In the genomic region with DNA sequence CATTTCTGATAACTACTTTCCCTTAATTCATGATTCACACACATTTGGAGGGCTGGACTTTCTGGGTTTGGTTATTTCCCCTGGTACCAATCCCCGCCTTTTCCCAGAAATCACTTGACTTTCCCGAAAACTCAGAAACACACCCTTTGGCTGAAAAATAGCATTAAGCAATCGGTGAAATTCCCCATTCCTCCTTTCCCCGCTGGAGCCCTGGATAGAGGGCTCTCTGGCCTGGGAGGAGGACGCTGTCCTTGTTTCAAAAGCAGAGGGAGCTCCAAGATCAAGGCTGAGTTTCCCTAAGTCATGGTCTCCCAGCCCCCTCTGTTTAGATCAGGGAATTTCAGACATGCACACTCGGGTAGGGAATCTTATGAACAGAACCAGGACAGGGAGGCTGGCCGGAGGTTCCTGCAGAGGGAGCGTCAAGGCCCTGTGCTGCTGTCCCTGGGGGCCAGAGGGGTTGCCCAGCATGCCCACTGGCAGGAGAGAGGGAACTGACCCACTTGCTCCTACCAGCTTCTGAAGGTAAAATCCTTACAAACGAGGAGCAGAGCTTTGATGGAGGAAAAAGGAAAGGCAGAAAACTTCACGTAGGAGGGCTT, we compare ENCODE assay signal across 1 cellular context.
A peak's percentile ranks its signal among the peaks of the same experiment; 100 is the strongest.
TF ChIP-seq lines count a peak whose summit lies in the region.

C1S (plus strand) TSS at position 366 of the 602 bp plus-strand sequence. CDS start 1,195 bp downstream, outside the sequence.

TF ChIP-seq in H1, 55 proteins besides CTCF, POLR2A, EP300 and RAD21 (continued from another document):
- TF ChIP-seq BCL11A (IDR thresholded peaks at IDR 0.05; ENCODE audit: low read depth in 2 of 2, low read length in 2 of 2) = no peak
- TF ChIP-seq USF2 (IDR thresholded peaks at IDR 0.05; ENCODE audit: low read length) = no peak
- TF ChIP-seq NANOG (IDR thresholded peaks at IDR 0.05; ENCODE audit: insufficient read depth, low read depth, low read length, poor library complexity, severe bottlenecking) = no peak
- peak; percentile 66 for TF ChIP-seq CEBPB (IDR thresholded peaks at IDR 0.05; ENCODE audit: low read depth, low read length)
- TF ChIP-seq CBX5 (IDR thresholded peaks at IDR 0.05; ENCODE audit: low read depth, low read length) = no peak
- TF ChIP-seq TBP (IDR thresholded peaks at IDR 0.05; ENCODE audit: low read depth, low read length) = no peak
- peak; percentile 39; the same call in 1 of the 2 replicates for TF ChIP-seq TAF1 (IDR thresholded peaks at IDR 0.05; ENCODE audit: low read depth, low read length)
- TF ChIP-seq, protein P1, sequence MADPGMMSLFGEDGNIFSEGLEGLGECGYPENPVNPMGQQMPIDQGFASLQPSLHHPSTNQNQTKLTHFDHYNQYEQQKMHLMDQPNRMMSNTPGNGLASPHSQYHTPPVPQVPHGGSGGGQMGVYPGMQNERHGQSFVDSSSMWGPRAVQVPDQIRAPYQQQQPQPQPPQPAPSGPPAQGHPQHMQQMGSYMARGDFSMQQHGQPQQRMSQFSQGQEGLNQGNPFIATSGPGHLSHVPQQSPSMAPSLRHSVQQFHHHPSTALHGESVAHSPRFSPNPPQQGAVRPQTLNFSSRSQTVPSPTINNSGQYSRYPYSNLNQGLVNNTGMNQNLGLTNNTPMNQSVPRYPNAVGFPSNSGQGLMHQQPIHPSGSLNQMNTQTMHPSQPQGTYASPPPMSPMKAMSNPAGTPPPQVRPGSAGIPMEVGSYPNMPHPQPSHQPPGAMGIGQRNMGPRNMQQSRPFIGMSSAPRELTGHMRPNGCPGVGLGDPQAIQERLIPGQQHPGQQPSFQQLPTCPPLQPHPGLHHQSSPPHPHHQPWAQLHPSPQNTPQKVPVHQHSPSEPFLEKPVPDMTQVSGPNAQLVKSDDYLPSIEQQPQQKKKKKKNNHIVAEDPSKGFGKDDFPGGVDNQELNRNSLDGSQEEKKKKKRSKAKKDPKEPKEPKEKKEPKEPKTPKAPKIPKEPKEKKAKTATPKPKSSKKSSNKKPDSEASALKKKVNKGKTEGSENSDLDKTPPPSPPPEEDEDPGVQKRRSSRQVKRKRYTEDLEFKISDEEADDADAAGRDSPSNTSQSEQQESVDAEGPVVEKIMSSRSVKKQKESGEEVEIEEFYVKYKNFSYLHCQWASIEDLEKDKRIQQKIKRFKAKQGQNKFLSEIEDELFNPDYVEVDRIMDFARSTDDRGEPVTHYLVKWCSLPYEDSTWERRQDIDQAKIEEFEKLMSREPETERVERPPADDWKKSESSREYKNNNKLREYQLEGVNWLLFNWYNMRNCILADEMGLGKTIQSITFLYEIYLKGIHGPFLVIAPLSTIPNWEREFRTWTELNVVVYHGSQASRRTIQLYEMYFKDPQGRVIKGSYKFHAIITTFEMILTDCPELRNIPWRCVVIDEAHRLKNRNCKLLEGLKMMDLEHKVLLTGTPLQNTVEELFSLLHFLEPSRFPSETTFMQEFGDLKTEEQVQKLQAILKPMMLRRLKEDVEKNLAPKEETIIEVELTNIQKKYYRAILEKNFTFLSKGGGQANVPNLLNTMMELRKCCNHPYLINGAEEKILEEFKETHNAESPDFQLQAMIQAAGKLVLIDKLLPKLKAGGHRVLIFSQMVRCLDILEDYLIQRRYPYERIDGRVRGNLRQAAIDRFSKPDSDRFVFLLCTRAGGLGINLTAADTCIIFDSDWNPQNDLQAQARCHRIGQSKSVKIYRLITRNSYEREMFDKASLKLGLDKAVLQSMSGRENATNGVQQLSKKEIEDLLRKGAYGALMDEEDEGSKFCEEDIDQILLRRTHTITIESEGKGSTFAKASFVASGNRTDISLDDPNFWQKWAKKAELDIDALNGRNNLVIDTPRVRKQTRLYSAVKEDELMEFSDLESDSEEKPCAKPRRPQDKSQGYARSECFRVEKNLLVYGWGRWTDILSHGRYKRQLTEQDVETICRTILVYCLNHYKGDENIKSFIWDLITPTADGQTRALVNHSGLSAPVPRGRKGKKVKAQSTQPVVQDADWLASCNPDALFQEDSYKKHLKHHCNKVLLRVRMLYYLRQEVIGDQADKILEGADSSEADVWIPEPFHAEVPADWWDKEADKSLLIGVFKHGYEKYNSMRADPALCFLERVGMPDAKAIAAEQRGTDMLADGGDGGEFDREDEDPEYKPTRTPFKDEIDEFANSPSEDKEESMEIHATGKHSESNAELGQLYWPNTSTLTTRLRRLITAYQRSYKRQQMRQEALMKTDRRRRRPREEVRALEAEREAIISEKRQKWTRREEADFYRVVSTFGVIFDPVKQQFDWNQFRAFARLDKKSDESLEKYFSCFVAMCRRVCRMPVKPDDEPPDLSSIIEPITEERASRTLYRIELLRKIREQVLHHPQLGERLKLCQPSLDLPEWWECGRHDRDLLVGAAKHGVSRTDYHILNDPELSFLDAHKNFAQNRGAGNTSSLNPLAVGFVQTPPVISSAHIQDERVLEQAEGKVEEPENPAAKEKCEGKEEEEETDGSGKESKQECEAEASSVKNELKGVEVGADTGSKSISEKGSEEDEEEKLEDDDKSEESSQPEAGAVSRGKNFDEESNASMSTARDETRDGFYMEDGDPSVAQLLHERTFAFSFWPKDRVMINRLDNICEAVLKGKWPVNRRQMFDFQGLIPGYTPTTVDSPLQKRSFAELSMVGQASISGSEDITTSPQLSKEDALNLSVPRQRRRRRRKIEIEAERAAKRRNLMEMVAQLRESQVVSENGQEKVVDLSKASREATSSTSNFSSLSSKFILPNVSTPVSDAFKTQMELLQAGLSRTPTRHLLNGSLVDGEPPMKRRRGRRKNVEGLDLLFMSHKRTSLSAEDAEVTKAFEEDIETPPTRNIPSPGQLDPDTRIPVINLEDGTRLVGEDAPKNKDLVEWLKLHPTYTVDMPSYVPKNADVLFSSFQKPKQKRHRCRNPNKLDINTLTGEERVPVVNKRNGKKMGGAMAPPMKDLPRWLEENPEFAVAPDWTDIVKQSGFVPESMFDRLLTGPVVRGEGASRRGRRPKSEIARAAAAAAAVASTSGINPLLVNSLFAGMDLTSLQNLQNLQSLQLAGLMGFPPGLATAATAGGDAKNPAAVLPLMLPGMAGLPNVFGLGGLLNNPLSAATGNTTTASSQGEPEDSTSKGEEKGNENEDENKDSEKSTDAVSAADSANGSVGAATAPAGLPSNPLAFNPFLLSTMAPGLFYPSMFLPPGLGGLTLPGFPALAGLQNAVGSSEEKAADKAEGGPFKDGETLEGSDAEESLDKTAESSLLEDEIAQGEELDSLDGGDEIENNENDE (IDR thresholded peaks at IDR 0.05; ENCODE audit: insufficient replicate concordance, low read length) = no peak
- TF ChIP-seq RNF2 (IDR thresholded peaks at IDR 0.05; ENCODE audit: borderline replicate concordance, low read depth, low read length, missing control alignments, poor library complexity, severe bottlenecking) = no peak
- TF ChIP-seq KDM1A (IDR thresholded peaks at IDR 0.05; ENCODE audit: borderline replicate concordance, low read length) = no peak
- TF ChIP-seq YY1 (IDR thresholded peaks at IDR 0.05; ENCODE audit: low read depth, low read length) = no peak
- TF ChIP-seq TEAD4 (IDR thresholded peaks at IDR 0.05; ENCODE audit: low read depth, low read length) = no peak
- TF ChIP-seq FOSL1 (IDR thresholded peaks at IDR 0.05; ENCODE audit: insufficient read depth, low read depth, low read length) = no peak
- no peak for TF ChIP-seq KDM5A (IDR thresholded peaks at IDR 0.05; ENCODE audit: low read length)
- peak; percentile 32; the same call in 1 of the 2 replicates for TF ChIP-seq CHD2 (IDR thresholded peaks at IDR 0.05; ENCODE audit: low read length)
- no peak for TF ChIP-seq CTBP2 (IDR thresholded peaks at IDR 0.05; ENCODE audit: borderline replicate concordance, insufficient read depth, insufficient read length, low read length)
- TF ChIP-seq E2F6 (IDR thresholded peaks at IDR 0.05) = no peak
- TF ChIP-seq SAP30 (IDR thresholded peaks at IDR 0.05; ENCODE audit: insufficient read depth, insufficient replicate concordance, low read length) = no peak
- TF ChIP-seq SP4 (IDR thresholded peaks at IDR 0.05; ENCODE audit: low read length) = no peak
- TF ChIP-seq GABPA (IDR thresholded peaks at IDR 0.05; ENCODE audit: borderline replicate concordance, insufficient read depth, low read length) = no peak
- no peak for TF ChIP-seq GTF2F1 (IDR thresholded peaks at IDR 0.05; ENCODE audit: borderline replicate concordance, low read depth, low read length)
- no peak for TF ChIP-seq ZNF274 (IDR thresholded peaks at IDR 0.05; ENCODE audit: borderline replicate concordance, extremely low read depth, low read length)
- TF ChIP-seq RBBP5 (IDR thresholded peaks at IDR 0.05; ENCODE audit: borderline replicate concordance, low read depth, low read length) = peak; percentile 45; the same call in 1 of the 2 replicates
- no peak for TF ChIP-seq SIX5 (IDR thresholded peaks at IDR 0.05; ENCODE audit: low read depth, low read length)
- TF ChIP-seq MAFK (IDR thresholded peaks at IDR 0.05; ENCODE audit: low read depth, low read length) = peak; percentile 95
- no peak for TF ChIP-seq CBX8 (IDR thresholded peaks at IDR 0.05; ENCODE audit: borderline replicate concordance, low read depth, low read length)
- peak; percentile 26 for TF ChIP-seq ASH2L (IDR thresholded peaks at IDR 0.05; ENCODE audit: low read length)
- TF ChIP-seq JUN (IDR thresholded peaks at IDR 0.05; ENCODE audit: low read depth, low read length) = no peak
- TF ChIP-seq BACH1 (IDR thresholded peaks at IDR 0.05; ENCODE audit: low read length) = peak; percentile 95
- TF ChIP-seq EGR1 (IDR thresholded peaks at IDR 0.05; ENCODE audit: borderline replicate concordance, low read depth, low read length) = no peak
- TF ChIP-seq BRCA1 (IDR thresholded peaks at IDR 0.05; ENCODE audit: low read depth, low read length) = no peak
- TF ChIP-seq, protein P2, sequence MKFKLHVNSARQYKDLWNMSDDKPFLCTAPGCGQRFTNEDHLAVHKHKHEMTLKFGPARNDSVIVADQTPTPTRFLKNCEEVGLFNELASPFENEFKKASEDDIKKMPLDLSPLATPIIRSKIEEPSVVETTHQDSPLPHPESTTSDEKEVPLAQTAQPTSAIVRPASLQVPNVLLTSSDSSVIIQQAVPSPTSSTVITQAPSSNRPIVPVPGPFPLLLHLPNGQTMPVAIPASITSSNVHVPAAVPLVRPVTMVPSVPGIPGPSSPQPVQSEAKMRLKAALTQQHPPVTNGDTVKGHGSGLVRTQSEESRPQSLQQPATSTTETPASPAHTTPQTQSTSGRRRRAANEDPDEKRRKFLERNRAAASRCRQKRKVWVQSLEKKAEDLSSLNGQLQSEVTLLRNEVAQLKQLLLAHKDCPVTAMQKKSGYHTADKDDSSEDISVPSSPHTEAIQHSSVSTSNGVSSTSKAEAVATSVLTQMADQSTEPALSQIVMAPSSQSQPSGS (IDR thresholded peaks at IDR 0.05; ENCODE audit: low read length) = no peak
- TF ChIP-seq SUZ12 (IDR thresholded peaks at IDR 0.05; ENCODE audit: low read length) = no peak
- no peak for TF ChIP-seq NRF1 (IDR thresholded peaks at IDR 0.05; ENCODE audit: low read depth, low read length)
- no peak for TF ChIP-seq POU5F1 (IDR thresholded peaks at IDR 0.05; ENCODE audit: low read depth, low read length)
- no peak for TF ChIP-seq POLR2AphosphoS5 (IDR thresholded peaks at IDR 0.05; ENCODE audit: low read depth, low read length)
- TF ChIP-seq MAX (IDR thresholded peaks at IDR 0.05) = no peak
- no peak for TF ChIP-seq RFX5 (IDR thresholded peaks at IDR 0.05; ENCODE audit: borderline replicate concordance, low read depth, low read length)
- no peak for TF ChIP-seq TCF12 (IDR thresholded peaks at IDR 0.05; ENCODE audit: low read depth, low read length)
- TF ChIP-seq RXRA (IDR thresholded peaks at IDR 0.05; ENCODE audit: insufficient read depth, low read depth, low read length) = no peak
- no peak for TF ChIP-seq KDM4A (IDR thresholded peaks at IDR 0.05; ENCODE audit: low read depth, low read length, severe bottlenecking)
TF ChIP-seq in H1: peak in this region for 9.
